8 cellular contexts compared by ENCODE assay signal in genomic region chr22:41445171-41446056, GRCh38. TPM values are rescaled to one million over a fixed set of nuclear protein-coding genes. Genes with fewer than 3 reads are reported as not detected.
A peak's percentile ranks its signal among the peaks of the same experiment; 100 is the strongest.
DNase-seq lines count a peak whose midpoint lies in the region; ATAC-seq and TF ChIP-seq lines count a peak whose summit lies in the region.

No MANE protein-coding gene starts in this region.

- H3K4me1 Mint-ChIP-seq in activated naive CD8-positive, alpha-beta T cell treated with anti-CD3 and anti-CD28 coated beads, Interleukin-2, amount 50 U/mL, for 24 hours, result peaks cover 36% of the 10 kb centered on the region

- DNase-seq in activated CD4-positive, CD25-positive, alpha-beta regulatory T cell treated with anti-CD3 and anti-CD28 coated beads, Interleukin-2, amount 50 U/mL, for 72 hours, result peak; percentile 32
- DNase-seq in activated CD4-positive, CD25-positive, alpha-beta regulatory T cell (lab: John Stamatoyannopoulos, UW), result no peak
- DNase-seq in NT2/D1 (ENCODE audit: low read depth, low spot score) (no peak), hepatocyte (ENCODE audit: low spot score) (peak; percentile 22), 8988T (no peak)
- peak; percentile 27 for DNase-seq in activated naive CD8-positive, alpha-beta T cell treated with anti-CD3 and anti-CD28 coated beads, Interleukin-2, amount 50 U/mL, for 24 hours

- peaks cover 60% of the 10 kb centered on the region for H3K79me2 ChIP-seq in hepatocyte

- H3K27ac Mint-ChIP-seq in activated naive CD8-positive, alpha-beta T cell treated with anti-CD3 and anti-CD28 coated beads, Interleukin-2, amount 50 U/mL, for 24 hours, result peak overlapping the region; percentile 96

- no peak for ATAC-seq in activated naive CD8-positive, alpha-beta T cell treated with anti-CD3 and anti-CD28 coated beads, Interleukin-2, amount 50 U/mL, for 24 hours
- ATAC-seq in GM21576 (IDR thresholded peaks at IDR 0.05; ENCODE audit: unreplicated experiment), result no peak

- H3K9me3 ChIP-seq in NT2/D1 (ENCODE audit: insufficient read depth, low read length), result no peaks in the 10 kb centered on the region
- no peaks in the 10 kb centered on the region for H3K9me3 ChIP-seq in hepatocyte (ENCODE audit: low read depth)

- H3K9me3 Mint-ChIP-seq in activated naive CD8-positive, alpha-beta T cell treated with anti-CD3 and anti-CD28 coated beads, Interleukin-2, amount 50 U/mL, for 24 hours, result no peaks in the 10 kb centered on the region

- H3K4me1 ChIP-seq in NT2/D1 (ENCODE audit: insufficient read depth, insufficient read length) (peaks cover 3% of the 10 kb centered on the region), hepatocyte (ENCODE audit: insufficient read depth) (peaks cover 3% of the 10 kb centered on the region)

- H3K4me3 Mint-ChIP-seq in activated naive CD8-positive, alpha-beta T cell treated with anti-CD3 and anti-CD28 coated beads, Interleukin-2, amount 50 U/mL, for 24 hours, result peak overlapping the region; percentile 96

- H3K27me3 ChIP-seq in NT2/D1 (ENCODE audit: insufficient read depth, insufficient read length) (no peaks in the 10 kb centered on the region), hepatocyte (no peaks in the 10 kb centered on the region)

- H3K36me3 ChIP-seq in NT2/D1 (ENCODE audit: insufficient read depth, insufficient read length, low read length), result peaks cover 29% of the 10 kb centered on the region
- no peaks in the 10 kb centered on the region for H3K36me3 ChIP-seq in hepatocyte (replicated peaks; ENCODE audit: insufficient read depth, low read depth)

- H3K4me2 ChIP-seq in hepatocyte, result peak overlapping the region; percentile 75

- H3K27ac ChIP-seq in hepatocyte (peak overlapping the region; percentile 98), skin epidermis (peak overlapping the region; percentile 90 to 100 (median 99))

- H3K36me3 Mint-ChIP-seq in activated naive CD8-positive, alpha-beta T cell treated with anti-CD3 and anti-CD28 coated beads, Interleukin-2, amount 50 U/mL, for 24 hours (ENCODE audit: low read depth), result peaks cover 25% of the 10 kb centered on the region

- H3K4me3 ChIP-seq in NT2/D1 (ENCODE audit: insufficient read length, low read depth) (peak overlapping the region; percentile 75), hepatocyte (peak overlapping the region; percentile 39), skin epidermis (peak overlapping the region; percentile 81 to 99 (median 97))

- no peak for TF ChIP-seq CTCF in hepatocyte (IDR thresholded peaks at IDR 0.05; ENCODE audit: poor library complexity)

- no peaks in the 10 kb centered on the region for H3K27me3 Mint-ChIP-seq in activated naive CD8-positive, alpha-beta T cell treated with anti-CD3 and anti-CD28 coated beads, Interleukin-2, amount 50 U/mL, for 24 hours

- no peaks in the 10 kb centered on the region for H3K9me2 ChIP-seq in hepatocyte (replicated peaks; ENCODE audit: insufficient read depth)

- peaks cover 35% of the 10 kb centered on the region for H4K20me1 ChIP-seq in hepatocyte (ENCODE audit: insufficient read depth, poor library complexity, severe bottlenecking)

- H3K9ac ChIP-seq in NT2/D1 (ENCODE audit: insufficient read length, low read depth), result peak overlapping the region; percentile 98

- peak overlapping the region; percentile 8 for H2AFZ ChIP-seq in hepatocyte

- WGBS in hepatocyte (ENCODE audit: low lambda C conversion rate, missing lambda C conversion rate), result under 1% methylated on average over 20 of the region's 20 CpGs

RNA-seq across cellular contexts. Expression of gene TOB2, which starts 1.2 kb away (rescaled TPM):
- total RNA-seq in hepatocyte, result 33.2 and 37.8 TPM in 2 replicates
- 30.8 and 38.5 TPM in 2 replicates for polyA plus RNA-seq in hepatocyte

RNA-seq across cellular contexts. Expression of gene PHF5A, which starts 23.1 kb away (rescaled TPM):
- 55.2 and 59.9 TPM in 2 replicates for total RNA-seq in hepatocyte
- polyA plus RNA-seq in hepatocyte, result 16.8 and 21.9 TPM in 2 replicates

RNA-seq across cellular contexts. Expression of gene ACO2, which starts 23.5 kb away (rescaled TPM):
- 111 and 129 TPM in 2 replicates for total RNA-seq in hepatocyte
- 167 and 196 TPM in 2 replicates for polyA plus RNA-seq in hepatocyte

Comparison
In these comparisons a context has a peak if more than half of its experiments do, and no peak if none do; other contexts are left out.
1. DNase-seq: peak in activated CD4-positive, CD25-positive, alpha-beta regulatory T cell treated with anti-CD3 and anti-CD28 coated beads, Interleukin-2, amount 50 U/mL, for 72 hours (single experiment), activated naive CD8-positive, alpha-beta T cell treated with anti-CD3 and anti-CD28 coated beads, Interleukin-2, amount 50 U/mL, for 24 hours (single experiment) and hepatocyte (single experiment); none in activated CD4-positive, CD25-positive, alpha-beta regulatory T cell (0 of 4), NT2/D1 (single experiment) and 8988T (single experiment).
2. H3K4me3 ChIP-seq: peak in every context shown above with its lines; median percentile 97 in skin epidermis; 75 in NT2/D1; 39 in hepatocyte.